7 cellular contexts compared by ENCODE assay signal in the genomic region with DNA sequence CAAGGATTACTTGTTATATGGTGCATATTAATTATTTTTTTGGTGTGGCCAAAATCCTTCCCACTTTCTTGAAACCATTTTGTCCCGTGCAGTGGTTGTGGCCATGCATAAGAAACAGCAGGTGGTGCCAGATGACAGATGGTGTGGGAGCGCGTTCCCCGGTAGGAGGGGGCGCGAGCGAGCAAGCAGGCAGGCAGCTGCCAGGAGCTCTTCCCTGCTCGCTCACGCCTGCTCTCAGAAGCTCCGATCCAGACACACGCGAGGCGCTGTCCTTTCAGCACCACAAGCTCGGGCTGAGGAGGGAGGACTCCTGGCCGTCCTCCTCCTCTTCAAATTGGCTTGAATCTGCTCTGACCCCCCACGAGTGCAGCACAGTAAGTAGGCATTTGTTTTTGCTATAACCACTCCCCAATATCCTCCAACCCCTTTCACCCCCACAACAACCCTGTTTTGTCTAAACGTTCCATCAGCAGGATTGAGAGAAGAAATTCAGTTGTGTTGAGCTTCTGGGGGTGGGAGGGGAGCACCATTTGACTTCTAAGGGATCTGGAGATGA. TPM values are rescaled to one million over a fixed set of nuclear protein-coding genes. Genes with fewer than 3 reads are reported as not detected.
DNase-seq lines count a peak whose midpoint lies in the region; ATAC-seq, FAIRE-seq and TF ChIP-seq lines count a peak whose summit lies in the region.

A gene (plus strand): TSS at position 237 of the 556 bp plus-strand sequence. CDS start 1,050 bp downstream, outside the sequence.

- POLR2A ChIA-PET in Panc1 (lab: Charles Lee) = no interaction called here

- no peaks in the 10 kb centered on the region for H4K20me1 ChIP-seq in H9 (ENCODE audit: control insufficient read depth, insufficient read depth, insufficient read length)

- H2AFZ ChIP-seq in H9 (ENCODE audit: low read length) = no peak within 1 kb of the TSS

- H3K4me3 ChIP-seq in Panc1 (ENCODE audit: low read depth in 2 of 2, low read length in 2 of 2) (no peak within 1 kb of the TSS; a peak in 1 of 4 replicates), bronchial epithelial cell (ENCODE audit: low read depth, low read length) (no peak within 1 kb of the TSS)

- peak; percentile 100 for ATAC-seq in Panc1

- peaks cover 0 to 13% of the 10 kb centered on the region in 2 experiments; a peak in 3 of 4 replicates for H3K4me1 Mint-ChIP-seq in H9

- no peak within 1 kb of the TSS for H3K27ac Mint-ChIP-seq in H9

- peak; percentile 95 for DNase-seq in H9
- peak; percentile 81 for DNase-seq in M059J (ENCODE audit: low read depth)
- peak; percentile 38 for DNase-seq in Panc1 (ENCODE audit: low read depth, low spot score)
- DNase-seq in bronchial epithelial cell (ENCODE audit: low read depth) = peak; percentile 60
- DNase-seq in islet precursor cell = peak; percentile 97
- peak; percentile 11 to 15 for DNase-seq in stimulated activated CD4-positive, alpha-beta T cell treated with anti-CD3 and anti-CD28 coated beads, Interleukin-4, amount 100 ng/mL, for 48 hours (ENCODE audit: low read depth in 2 of 2)

- no peak within 1 kb of the TSS for H2BK20ac ChIP-seq in H9 (ENCODE audit: low read depth, low read length, poor library complexity, severe bottlenecking)

- no peak within 1 kb of the TSS for H4K91ac ChIP-seq in H9 (ENCODE audit: insufficient read length, low read depth, low read length)

- no peaks in the 10 kb centered on the region for H3K4me1 ChIP-seq in H9 (ENCODE audit: insufficient read depth, low read length)
- H3K4me1 ChIP-seq in Panc1 (ENCODE audit: control insufficient read depth, insufficient read depth, low read length) = no peaks in the 10 kb centered on the region

- no peaks in the 10 kb centered on the region for H3K27me3 ChIP-seq in H9 (ENCODE audit: insufficient read depth, low read length)
- peaks cover 5% of the 10 kb centered on the region; the same call in 1 of the 2 replicates for H3K27me3 ChIP-seq in Panc1 (ENCODE audit: control insufficient read depth, insufficient read depth, low read length)
- H3K27me3 ChIP-seq in bronchial epithelial cell (ENCODE audit: control insufficient read depth, insufficient read depth, low read length) = no peaks in the 10 kb centered on the region

- BruUV-seq in Panc1 (replicated peaks; lab: Mats Ljungman, UMichigan) = no TSS peak

- H4K5ac ChIP-seq in H9 (ENCODE audit: insufficient read length, low read depth, low read length) = no peak within 1 kb of the TSS

- H3K14ac ChIP-seq in H9 (ENCODE audit: insufficient read depth, low read length) = no peak within 1 kb of the TSS

- no peak within 1 kb of the TSS for H2AK5ac ChIP-seq in H9 (ENCODE audit: insufficient read length, low read length)

- H3K18ac ChIP-seq in H9 (ENCODE audit: insufficient read length, low read depth, low read length) = no peak within 1 kb of the TSS

- H3K27me3 Mint-ChIP-seq in H9 (ENCODE audit: low read depth) = peaks cover 18% of the 10 kb centered on the region

- peak; percentile 64 for FAIRE-seq in bronchial epithelial cell (lab: Jason Lieb, UNC)

- H2BK12ac ChIP-seq in H9 (ENCODE audit: insufficient read length, low read depth, low read length) = no peak within 1 kb of the TSS

- no peaks in the 10 kb centered on the region for H3K36me3 ChIP-seq in Panc1 (ENCODE audit: control insufficient read depth, insufficient read depth, low read length)
- no peaks in the 10 kb centered on the region for H3K36me3 ChIP-seq in bronchial epithelial cell (ENCODE audit: control insufficient read depth, insufficient read depth, low read length)

- no peaks in the 10 kb centered on the region for H3K36me3 Mint-ChIP-seq in H9 (ENCODE audit: insufficient read depth in 1 of 3, low read depth in 3 of 3)

- H2BK5ac ChIP-seq in H9 (ENCODE audit: insufficient read length, low read length) = no peak within 1 kb of the TSS

- no peak within 1 kb of the TSS for H3K4me2 ChIP-seq in H9 (ENCODE audit: insufficient read depth, insufficient read length, low read length)

- WGBS in H9 (ENCODE audit: extremely low coverage, insufficient read length, low lambda C conversion rate) = no CpG with 5 or more reads among the region's 17 CpGs

- H3T11ph ChIP-seq in H9 (ENCODE audit: low read length) = no peak within 1 kb of the TSS

- H2BK15ac ChIP-seq in H9 (ENCODE audit: low read depth, low read length) = no peak within 1 kb of the TSS

- H4K8ac ChIP-seq in H9 (replicated peaks; ENCODE audit: insufficient read length, low read depth, low read length) = no peak within 1 kb of the TSS

- intact Hi-C loops in Panc1 (cut with micrococcal nuclease; ENCODE audit: unreplicated experiment) = loop anchor here (2.0 kb wide), 1 partner anchor 267 kb away; no protein-coding TSS in a partner anchor

- no peak within 1 kb of the TSS for H3K9ac ChIP-seq in H9 (ENCODE audit: extremely low read depth, insufficient read length, low read length)

- no peaks in the 10 kb centered on the region for H3K23me2 ChIP-seq in H9 (ENCODE audit: insufficient read length, low read depth, low read length, poor library complexity, severe bottlenecking)

- H3K56ac ChIP-seq in H9 (ENCODE audit: insufficient read length, low read depth, low read length) = no peak within 1 kb of the TSS

- H3K9me3 Mint-ChIP-seq in H9 = peaks cover 0 to 2% of the 10 kb centered on the region in 2 experiments; a peak in 1 of 5 replicates

- H3K4ac ChIP-seq in H9 (ENCODE audit: low read depth, low read length) = no peak within 1 kb of the TSS

- CTCF ChIA-PET in Panc1 (lab: Charles Lee) = interaction anchor here (0.7 to 1.1 kb wide), 5 partner anchors 9 to 271 kb away, joined by 3 to 21 read pairs (median 4); no protein-coding TSS in a partner anchor

- in situ Hi-C loops in Panc1 (cut with HindIII; ENCODE audit: low pct_unique_long_range_greater_than_20kb, low sequenced_read_pairs) = no loop called here

- H3K9me3 ChIP-seq in H9 (ENCODE audit: control insufficient read depth, low read depth, low read length) = no peaks in the 10 kb centered on the region
- no peaks in the 10 kb centered on the region for H3K9me3 ChIP-seq in Panc1 (ENCODE audit: control insufficient read depth, insufficient read depth, low read depth, low read length)

- H3K27ac ChIP-seq in H9 (ENCODE audit: insufficient read length, low read depth, low read length) (no peak within 1 kb of the TSS), Panc1 (ENCODE audit: low read length) (no peak within 1 kb of the TSS)

- no peak within 1 kb of the TSS for H3K23ac ChIP-seq in H9 (ENCODE audit: insufficient read length, low read depth, low read length)

- H3K4me3 Mint-ChIP-seq in H9 = no peak within 1 kb of the TSS

- TF ChIP-seq CTCF in GM12873 (IDR thresholded peaks at IDR 0.05; ENCODE audit: insufficient read depth, low read depth, low read length, missing control alignments) (peak; percentile 73), H9 (conservative IDR thresholded peaks at IDR 0.05) (peak; percentile 82), Panc1 (IDR thresholded peaks at IDR 0.05) (peak; percentile 78), bronchial epithelial cell (IDR thresholded peaks at IDR 0.05; ENCODE audit: insufficient read depth, low read length, severe bottlenecking) (peak; percentile 48)

- no peaks in the 10 kb centered on the region for H3K79me2 ChIP-seq in H9 (ENCODE audit: insufficient read depth, low read length)

- no peak within 1 kb of the TSS for H2BK120ac ChIP-seq in H9 (ENCODE audit: low read depth, low read length, poor library complexity, severe bottlenecking)

- H3K79me1 ChIP-seq in H9 (ENCODE audit: insufficient read depth, low read depth, low read length, poor library complexity, severe bottlenecking) = no peaks in the 10 kb centered on the region

RNA-seq across cellular contexts. Expression of the gene that starts here (rescaled TPM):
- not detected in 2 replicates for total RNA-seq in H9 (2021)
- not detected in 2 replicates for total RNA-seq in M059J (2014; rRNA removed; shearing (Covaris generic))
- total RNA-seq in Panc1 (2021; ENCODE audit: unreplicated experiment) = not detected
- not detected for polyA plus RNA-seq in Panc1 (2012; ENCODE audit: insufficient read length)
- not detected in 2 replicates for total RNA-seq in bronchial epithelial cell

Comparison
In these comparisons a context has a peak if more than half of its experiments do, and no peak if none do; other contexts are left out.
1. Peak in DNase-seq in H9; RNA of the gene not detected or under 1 TPM.
2. Peak in DNase-seq in M059J; RNA of the gene not detected or under 1 TPM.
3. Peak in DNase-seq and ATAC-seq in Panc1; RNA of the gene not detected or under 1 TPM.
4. Peak in DNase-seq in bronchial epithelial cell; RNA of the gene not detected or under 1 TPM.
5. DNase-seq: peak in every context shown above with its lines; median percentile 97 in islet precursor cell; 95 in H9; 81 in M059J; 60 in bronchial epithelial cell; 38 in Panc1; 13 in stimulated activated CD4-positive, alpha-beta T cell treated with anti-CD3 and anti-CD28 coated beads, Interleukin-4, amount 100 ng/mL, for 48 hours.